19 cellular contexts compared by ENCODE assay signal in genomic region chr4:185512516-185512915, GRCh38. TPM values are rescaled to one million over a fixed set of nuclear protein-coding genes. Genes with fewer than 3 reads are reported as not detected.
A peak's percentile ranks its signal among the peaks of the same experiment; 100 is the strongest.
DNase-seq lines count a peak whose midpoint lies in the region; ATAC-seq and TF ChIP-seq lines count a peak whose summit lies in the region.
"Had no signal": no experiment of that assay in that cellular context is flagged by ENCODE, and none has a peak within 500 bp of the region (broad histone marks: within the 10 kb centered on the region; RNA-seq: fewer than 3 reads in every experiment).

No MANE protein-coding gene starts in this region.

- TF ChIP-seq CTCF in AG04449 (IDR thresholded peaks at IDR 0.05; ENCODE audit: insufficient read depth, low read length, missing control alignments) (no peak), IMR-90 (conservative IDR thresholded peaks at IDR 0.05; ENCODE audit: low read depth, low read length) (no peak)

- H4K91ac ChIP-seq in IMR-90 (ENCODE audit: insufficient read depth, low read depth, low read length) (no peak overlapping the region), mesenchymal stem cell (ENCODE audit: low read length) (no peak overlapping the region)

- ATAC-seq in IMR-90 (ENCODE audit: low read depth) (peak; percentile 96), GM19455 (IDR thresholded peaks at IDR 0.05; ENCODE audit: unreplicated experiment) (no peak)
- ATAC-seq: activated CD8-positive, alpha-beta memory T cell treated with anti-CD3 and anti-CD28 coated beads, Interleukin-2, amount 10 ng/mL, durations not matched to agents 7 days and 5 days; stimulated activated naive B cell treated with anti-CD40 and anti-IgM and Interleukin-4, amounts not matched to agents 10 μg/mL and 1 μg/mL and 100 μg/mL, for 72 hours had no signal

- peak; percentile 9 for DNase-seq in AG04449 (ENCODE audit: low read depth, low spot score)
- peak; percentile 81 for DNase-seq in IMR-90
- peak; percentile 32 for DNase-seq in dedifferentiated amniotic fluid mesenchymal stem cell (ENCODE audit: extremely low spot score)
- DNase-seq in mesenchymal stem cell: peak; percentile 37
- DNase-seq in NCI-H1694 (lab: John Stamatoyannopoulos, UW): no peak
- DNase-seq in stimulated activated CD4-positive, alpha-beta T cell treated with anti-CD3 and anti-CD28 coated beads, Interleukin-4, amount 100 ng/mL, for 1 hour: no peak
- DNase-seq in superior temporal gyrus (ENCODE audit: extremely low spot score): no peak
- DNase-seq: ACHN; activated CD8-positive, alpha-beta memory T cell treated with anti-CD3 and anti-CD28 coated beads, Interleukin-2, amount 10 ng/mL, durations not matched to agents 7 days and 5 days; activated naive CD4-positive, alpha-beta T cell treated with Interleukin-2 at 50 U/mL for 16 hours; KBM-7; left lung; naive thymus-derived CD8-positive, alpha-beta T cell; NCI-H1436; NCI-H510A treated with DMSO at 0.1 percent for 48 hours; stimulated activated naive B cell treated with anti-CD40 and anti-IgM and Interleukin-4, amounts not matched to agents 10 μg/mL and 1 μg/mL and 100 μg/mL, for 72 hours; SW 1271; uterus had no signal

- in situ Hi-C loops in IMR-90 (cut with MboI; ENCODE audit: low sequenced_read_pairs): no loop called here

- no peak overlapping the region for H2BK12ac ChIP-seq in mesenchymal stem cell (ENCODE audit: low read length in 2 of 2)

- CTCF ChIA-PET in AG04449 (lab: Yijun Ruan, JAX) (interaction anchor here (1.2 to 2.4 kb wide), 3 partner anchors 9 to 85 kb away, joined by 3 to 11 read pairs (median 4); partner anchors contain the start of gene CCDC110), IMR-90 (lab: Yijun Ruan, JAX) (no interaction called here)

- peak overlapping the region; percentile 41; the same call in 1 of the 2 replicates for H3K23ac ChIP-seq in IMR-90 (ENCODE audit: low read depth, low read length)
- no peak overlapping the region for H3K23ac ChIP-seq in mesenchymal stem cell (ENCODE audit: low read length in 2 of 2)

- H3K4ac ChIP-seq in IMR-90 (ENCODE audit: low read depth, low read length) (peak overlapping the region; percentile 26), mesenchymal stem cell (ENCODE audit: low read depth in 1 of 2, low read length in 2 of 2) (no peak overlapping the region)

- H2AK5ac ChIP-seq in IMR-90 (ENCODE audit: low read depth, low read length): 0 out of 2 replicates have a peak overlapping the region, but pooled peaks have one; percentile 56
- H2AK5ac ChIP-seq in mesenchymal stem cell (ENCODE audit: low read length, severe bottlenecking): no peak overlapping the region

- no peak for TF ChIP-seq RAD21 in IMR-90 (IDR thresholded peaks at IDR 0.05; ENCODE audit: low read length)

- H2BK20ac ChIP-seq in IMR-90 (ENCODE audit: low read depth, low read length): peak overlapping the region; percentile 58

- intact Hi-C loops in IMR-90 (cut with micrococcal nuclease): no loop called here

- H3K27ac ChIP-seq in IMR-90 (ENCODE audit: insufficient read depth, low read length) (peak overlapping the region; percentile 62), mesenchymal stem cell (ENCODE audit: low read length, poor library complexity, severe bottlenecking) (no peak overlapping the region)

- H4K8ac ChIP-seq in IMR-90 (ENCODE audit: low read depth in 2 of 2, low read length in 2 of 2) (peak overlapping the region; percentile 22 to 32; a peak in 1 of 4 replicates), mesenchymal stem cell (ENCODE audit: low read length) (peak overlapping the region; percentile 27)

- TF ChIP-seq POLR2A in IMR-90 (IDR thresholded peaks at IDR 0.05; ENCODE audit: low read depth, low read length): no peak

- H3K9ac ChIP-seq in IMR-90 (ENCODE audit: low read depth, low read length) (no peak overlapping the region), mesenchymal stem cell (ENCODE audit: low read length) (no peak overlapping the region)

- H3K56ac ChIP-seq in IMR-90 (ENCODE audit: extremely low read depth, insufficient read depth, low read length): no peak overlapping the region

- H4K5ac ChIP-seq in IMR-90 (ENCODE audit: low read depth, low read length): peak overlapping the region; percentile 72

- H3K79me1 ChIP-seq in IMR-90 (ENCODE audit: low read depth in 1 of 2, low read length in 2 of 2) (no peaks in the 10 kb centered on the region), mesenchymal stem cell (replicated peaks; ENCODE audit: low read length, poor library complexity, severe bottlenecking) (no peaks in the 10 kb centered on the region)

- H3K4me1 ChIP-seq in IMR-90 (ENCODE audit: control insufficient read depth, insufficient read depth, low read length) (peaks cover 15% of the 10 kb centered on the region), mesenchymal stem cell (ENCODE audit: control insufficient read depth, insufficient read depth, low read depth, low read length) (no peaks in the 10 kb centered on the region)
- H3K4me1 ChIP-seq: uterus had no signal

- no TSS peak for BruUV-seq in IMR-90 (replicated peaks; lab: Mats Ljungman, UMichigan)

- H2BK120ac ChIP-seq in IMR-90 (ENCODE audit: low read depth, low read length) (peak overlapping the region; percentile 80), mesenchymal stem cell (ENCODE audit: low read depth, low read length) (no peak overlapping the region)

- peak overlapping the region; percentile 66; the same call in 1 of the 3 replicates for H2BK15ac ChIP-seq in IMR-90 (ENCODE audit: low read depth, low read length)
- H2BK15ac ChIP-seq in mesenchymal stem cell (ENCODE audit: low read depth, poor library complexity, severe bottlenecking): no peak overlapping the region

- WGBS in IMR-90 (ENCODE audit: extremely low coverage in 2 of 2, insufficient read length in 1 of 2), 2 experiments: 25 to 100% methylated on average over 1 to 2 of the region's 3 CpGs
- WGBS in mesenchymal stem cell: 43% methylated on average over 2 of the region's 3 CpGs

- no peaks in the 10 kb centered on the region; the same call in 1 of the 2 replicates for H3K9me1 ChIP-seq in IMR-90 (ENCODE audit: insufficient read depth, low read length)

- H3K27me3 ChIP-seq in IMR-90 (ENCODE audit: control insufficient read depth, insufficient read depth, low read length) (no peaks in the 10 kb centered on the region), mesenchymal stem cell (ENCODE audit: control insufficient read depth in 1 of 2, insufficient read depth in 1 of 2, low read length in 2 of 2) (no peaks in the 10 kb centered on the region)
- H3K27me3 ChIP-seq: uterus had no signal

- H3K36me3 ChIP-seq in IMR-90 (ENCODE audit: control insufficient read depth, insufficient read depth, low read length) (peaks cover 2% of the 10 kb centered on the region; the same call in 1 of the 2 replicates), mesenchymal stem cell (ENCODE audit: control insufficient read depth in 1 of 2, insufficient read depth in 2 of 2, low read depth in 1 of 2, low read length in 2 of 2) (no peaks in the 10 kb centered on the region)
- H3K36me3 ChIP-seq: left lung, uterus had no signal

- H3K18ac ChIP-seq in IMR-90 (ENCODE audit: low read depth, low read length) (peak overlapping the region; percentile 56), mesenchymal stem cell (ENCODE audit: low read depth in 1 of 2, low read length in 2 of 2) (peak overlapping the region; percentile 25 to 66)

- no peak overlapping the region for H3K4me3 ChIP-seq in AG04449 (ENCODE audit: low read depth, low read length)
- H3K4me3 ChIP-seq in IMR-90 (ENCODE audit: insufficient read depth, low read depth, low read length): no peak overlapping the region
- no peak overlapping the region for H3K4me3 ChIP-seq in mesenchymal stem cell (ENCODE audit: insufficient read depth in 1 of 2, low read depth in 1 of 2, low read length in 2 of 2)
- H3K4me3 ChIP-seq: left lung, uterus had no signal

- H2AK9ac ChIP-seq in IMR-90 (replicated peaks; ENCODE audit: low read depth, low read length, poor library complexity): no peak overlapping the region

- dilution Hi-C loops in IMR-90 (cut with HindIII; ENCODE audit: low sequenced_read_pairs, unreplicated experiment): no loop called here

- peak overlapping the region; percentile 95 for H3K4me2 ChIP-seq in IMR-90 (ENCODE audit: low read depth, low read length)
- no peak overlapping the region for H3K4me2 ChIP-seq in mesenchymal stem cell (ENCODE audit: low read length, poor library complexity, severe bottlenecking)

- peak overlapping the region; percentile 33 for H2AFZ ChIP-seq in IMR-90 (replicated peaks; ENCODE audit: low read length, poor library complexity)
- no peak overlapping the region for H2AFZ ChIP-seq in mesenchymal stem cell (ENCODE audit: low read depth, low read length)

- H3K14ac ChIP-seq in IMR-90 (replicated peaks; ENCODE audit: low read depth, low read length) (0 out of 2 replicates have a peak overlapping the region, but pooled peaks have one; percentile 10), mesenchymal stem cell (ENCODE audit: low read length in 2 of 2) (no peak overlapping the region)

- H2BK5ac ChIP-seq in IMR-90 (ENCODE audit: low read depth, low read length, poor library complexity, severe bottlenecking) (peak overlapping the region; percentile 25), mesenchymal stem cell (ENCODE audit: low read depth, low read length, poor library complexity, severe bottlenecking) (no peak overlapping the region)

- H3K9me3 ChIP-seq in IMR-90 (ENCODE audit: control insufficient read depth, insufficient read depth, low read length) (no peaks in the 10 kb centered on the region), mesenchymal stem cell (ENCODE audit: control insufficient read depth, low read length) (no peaks in the 10 kb centered on the region)
- H3K9me3 ChIP-seq: left lung, uterus had no signal

- POLR2A ChIA-PET in AG04449 (lab: Yijun Ruan, JAX) (no interaction called here), IMR-90 (lab: Charles Lee; ENCODE audit: unreplicated experiment) (no interaction called here)

- H4K20me1 ChIP-seq in IMR-90 (ENCODE audit: insufficient read depth, low read length): no peaks in the 10 kb centered on the region

TF ChIP-seq in IMR-90, 13 proteins besides CTCF, POLR2A, EP300 and RAD21 (continues in another document):
- TF ChIP-seq SMC3 (IDR thresholded peaks at IDR 0.05; ENCODE audit: low read depth, low read length): no peak
- TF ChIP-seq CEBPB (IDR thresholded peaks at IDR 0.05; ENCODE audit: low read depth, low read length): no peak

RNA-seq across cellular contexts. Expression of gene PDLIM3, which starts 22.8 kb away (rescaled TPM):
- 8.9 and 11.7 TPM in 2 replicates for total RNA-seq in IMR-90 (2012; rRNA removed)
- polyA plus RNA-seq in IMR-90 (2012; rRNA removed): 6.4 and 6.8 TPM in 2 replicates
- polyA plus RNA-seq in IMR-90 (2012; cell fraction: cytosol; rRNA removed): 5.8 and 6.6 TPM in 2 replicates
- 6.6 and 13.8 TPM in 2 replicates for polyA plus RNA-seq in IMR-90 (2012; cell fraction: nucleus; rRNA removed; ENCODE audit: low replicate concordance)
- 61.2 TPM for polyA plus RNA-seq in mesenchymal stem cell (2013, experiment 1 of 2)
- 64.4 TPM for polyA plus RNA-seq in mesenchymal stem cell (2013, experiment 2 of 2)
- total RNA-seq: activated CD8-positive, alpha-beta memory T cell treated with anti-CD3 and anti-CD28 coated beads, Interleukin-2, amount 10 ng/mL, durations not matched to agents 7 days and 5 days; naive thymus-derived CD8-positive, alpha-beta T cell had no signal
- polyA plus RNA-seq: naive thymus-derived CD8-positive, alpha-beta T cell had no signal

RNA-seq across cellular contexts. Expression of gene CCDC110, which starts 41.0 kb away (rescaled TPM):
- total RNA-seq in IMR-90 (2012; rRNA removed): 0.90 and 1.4 TPM in 2 replicates
- polyA plus RNA-seq in IMR-90 (2012; rRNA removed): 0.37 and 0.46 TPM in 2 replicates
- polyA plus RNA-seq in IMR-90 (2012; cell fraction: cytosol; rRNA removed): 0.13 and 0.21 TPM in 2 replicates
- polyA plus RNA-seq in IMR-90 (2012; cell fraction: nucleus; rRNA removed; ENCODE audit: low replicate concordance): 0.39 TPM in 1 of 2 replicates, not detected in the other
- 1.4 TPM for polyA plus RNA-seq in mesenchymal stem cell (2013, experiment 1 of 2)
- 1.3 TPM for polyA plus RNA-seq in mesenchymal stem cell (2013, experiment 2 of 2)
- total RNA-seq: activated CD8-positive, alpha-beta memory T cell treated with anti-CD3 and anti-CD28 coated beads, Interleukin-2, amount 10 ng/mL, durations not matched to agents 7 days and 5 days had no signal

Comparison
In these comparisons a context has a peak if more than half of its experiments do, and no peak if none do; other contexts are left out.
1. DNase-seq: peak in AG04449 (single experiment), IMR-90 (single experiment), dedifferentiated amniotic fluid mesenchymal stem cell (single experiment) and mesenchymal stem cell (single experiment); none in NCI-H1694 (single experiment), stimulated activated CD4-positive, alpha-beta T cell treated with anti-CD3 and anti-CD28 coated beads, Interleukin-4, amount 100 ng/mL, for 1 hour (single experiment) and superior temporal gyrus (single experiment).